In genomic region chr15:36810656-36811449, GRCh38 we compare ENCODE assay signal across 12 cellular contexts.
DNase-seq lines count a peak whose midpoint lies in the region; ATAC-seq, FAIRE-seq and TF ChIP-seq lines count a peak whose summit lies in the region.
"Had no signal": no experiment of that assay in that cellular context is flagged by ENCODE, and none has a peak within 500 bp of the region (broad histone marks: within the 10 kb centered on the region; RNA-seq: fewer than 3 reads in every experiment).

No MANE protein-coding gene starts in this region.

- H3K4me1 Mint-ChIP-seq in Caco-2 (ENCODE audit: low read depth, unreplicated experiment) (peaks cover 7% of the 10 kb centered on the region), glutamatergic neuron (ENCODE audit: low read depth, unreplicated experiment) (peaks cover 6% of the 10 kb centered on the region)
- no peaks in the 10 kb centered on the region for H3K4me1 Mint-ChIP-seq in activated CD8-positive, alpha-beta T cell treated with anti-CD3 and anti-CD28 coated beads, Interleukin-2, amount 10 ng/mL, durations not matched to agents 7 days and 5 days (ENCODE audit: low read depth)
- H3K4me1 Mint-ChIP-seq: T-cell had no signal

- intact Hi-C loops in Caco-2 (cut with micrococcal nuclease; ENCODE audit: unreplicated experiment) (no loop called here), pancreas (cut with DNase I) (no loop called here)

- no peak for FAIRE-seq in pancreas (lab: Jason Lieb, UNC)
- FAIRE-seq: small intestine had no signal

- H3K9me3 ChIP-seq in Caco-2 (no peaks in the 10 kb centered on the region), pancreas (no peaks in the 10 kb centered on the region)

- no peaks in the 10 kb centered on the region for H3K9me3 Mint-ChIP-seq in Caco-2 (ENCODE audit: unreplicated experiment)
- peaks cover 3% of the 10 kb centered on the region for H3K9me3 Mint-ChIP-seq in glutamatergic neuron (ENCODE audit: unreplicated experiment)
- no peaks in the 10 kb centered on the region for H3K9me3 Mint-ChIP-seq in activated CD8-positive, alpha-beta T cell treated with anti-CD3 and anti-CD28 coated beads, Interleukin-2, amount 10 ng/mL, durations not matched to agents 7 days and 5 days (ENCODE audit: insufficient read depth)
- H3K9me3 Mint-ChIP-seq: T-cell had no signal

- CTCF ChIA-PET in Caco-2 (lab: Charles Lee): no interaction called here
- CTCF ChIA-PET in activated CD8-positive, alpha-beta T cell treated with anti-CD3 and anti-CD28 coated beads, Interleukin-2, amount 10 ng/mL, durations not matched to agents 7 days and 5 days (lab: Charles Lee): no interaction called here

- H3K27ac Mint-ChIP-seq in Caco-2 (ENCODE audit: unreplicated experiment): no peak overlapping the region
- H3K27ac Mint-ChIP-seq in glutamatergic neuron (ENCODE audit: unreplicated experiment): no peak overlapping the region
- H3K27ac Mint-ChIP-seq in activated CD8-positive, alpha-beta T cell treated with anti-CD3 and anti-CD28 coated beads, Interleukin-2, amount 10 ng/mL, durations not matched to agents 7 days and 5 days: no peak overlapping the region
- H3K27ac Mint-ChIP-seq: T-cell had no signal

- H3K27ac ChIP-seq in pancreas: no peak overlapping the region

- no peak overlapping the region for H3K4me3 ChIP-seq in Caco-2 (ENCODE audit: low read depth, low read length)
- no peak overlapping the region for H3K4me3 ChIP-seq in pancreas

- H3K36me3 Mint-ChIP-seq in Caco-2 (ENCODE audit: insufficient read depth, unreplicated experiment) (no peaks in the 10 kb centered on the region), glutamatergic neuron (ENCODE audit: unreplicated experiment) (no peaks in the 10 kb centered on the region)
- peaks cover 2% of the 10 kb centered on the region for H3K36me3 Mint-ChIP-seq in activated CD8-positive, alpha-beta T cell treated with anti-CD3 and anti-CD28 coated beads, Interleukin-2, amount 10 ng/mL, durations not matched to agents 7 days and 5 days (ENCODE audit: low read depth)

- POLR2A ChIA-PET in Caco-2 (lab: Charles Lee): no interaction called here
- POLR2A ChIA-PET in activated CD8-positive, alpha-beta T cell treated with anti-CD3 and anti-CD28 coated beads, Interleukin-2, amount 10 ng/mL, durations not matched to agents 7 days and 5 days (lab: Charles Lee): no interaction called here

- TF ChIP-seq CTCF in Caco-2 (IDR thresholded peaks at IDR 0.05; ENCODE audit: insufficient read depth in 1 of 2, low read depth in 1 of 2, low read length in 1 of 2, severe bottlenecking in 1 of 2, unreplicated experiment in 1 of 2) (peak; percentile 28 to 45), GM20000 (IDR thresholded peaks at IDR 0.05; ENCODE audit: extremely low read depth, missing control alignments) (peak; percentile 3), glutamatergic neuron (IDR thresholded peaks at IDR 0.05; ENCODE audit: partially characterized antibody, unreplicated experiment) (peak; percentile 91), pancreas (IDR thresholded peaks at IDR 0.05) (no peak)

- no peak overlapping the region for H3K4me3 Mint-ChIP-seq in Caco-2 (ENCODE audit: unreplicated experiment)
- H3K4me3 Mint-ChIP-seq in glutamatergic neuron (ENCODE audit: unreplicated experiment): no peak overlapping the region
- no peak overlapping the region for H3K4me3 Mint-ChIP-seq in activated CD8-positive, alpha-beta T cell treated with anti-CD3 and anti-CD28 coated beads, Interleukin-2, amount 10 ng/mL, durations not matched to agents 7 days and 5 days
- H3K4me3 Mint-ChIP-seq: T-cell had no signal

- H3K27me3 ChIP-seq in Caco-2 (replicated peaks; ENCODE audit: control insufficient read depth, insufficient read depth, low read length): no peaks in the 10 kb centered on the region
- H3K27me3 ChIP-seq in pancreas: no peaks in the 10 kb centered on the region

- WGBS in pancreas, 2 donors: 82 to 83% methylated on average over 10 of the region's 10 CpGs

- no peaks in the 10 kb centered on the region for H3K27me3 Mint-ChIP-seq in Caco-2 (ENCODE audit: insufficient read depth, unreplicated experiment)
- H3K27me3 Mint-ChIP-seq in glutamatergic neuron (ENCODE audit: unreplicated experiment): peaks cover 7% of the 10 kb centered on the region
- no peaks in the 10 kb centered on the region for H3K27me3 Mint-ChIP-seq in activated CD8-positive, alpha-beta T cell treated with anti-CD3 and anti-CD28 coated beads, Interleukin-2, amount 10 ng/mL, durations not matched to agents 7 days and 5 days (ENCODE audit: low read depth)
- H3K27me3 Mint-ChIP-seq: T-cell had no signal

- no peaks in the 10 kb centered on the region for H3K36me3 ChIP-seq in Caco-2 (ENCODE audit: control insufficient read depth, insufficient read depth, low read length)
- H3K36me3 ChIP-seq in pancreas: no peaks in the 10 kb centered on the region

- DNase-seq in Caco-2: no peak
- DNase-seq in GM20000 (ENCODE audit: low spot score): no peak
- peak; percentile 78 to 81 for DNase-seq in NCI-H526 (lab: John Stamatoyannopoulos, UW)
- peak; percentile 60 for DNase-seq in glutamatergic neuron
- no peak for DNase-seq in activated CD8-positive, alpha-beta T cell treated with anti-CD3 and anti-CD28 coated beads, Interleukin-2, amount 10 ng/mL, durations not matched to agents 7 days and 5 days
- DNase-seq in activated CD8-positive, alpha-beta memory T cell treated with anti-CD3 and anti-CD28 coated beads for 24 hours: no peak
- no peak for DNase-seq in pancreas
- DNase-seq: activated naive CD4-positive, alpha-beta T cell treated with Interleukin-2 at 50 U/mL for 16 hours; DMS79; small intestine; T-cell had no signal

- no TSS peak for BruUV-seq in Caco-2 (replicated peaks; lab: Mats Ljungman, UMichigan)

- no peak for ATAC-seq in GM21390 (IDR thresholded peaks at IDR 0.05; ENCODE audit: unreplicated experiment)
- ATAC-seq in activated CD8-positive, alpha-beta T cell treated with anti-CD3 and anti-CD28 coated beads, Interleukin-2, amount 10 ng/mL, durations not matched to agents 7 days and 5 days: no peak
- ATAC-seq in pancreas: no peak
- ATAC-seq: T-cell had no signal

- H3K4me1 ChIP-seq in Caco-2 (no peaks in the 10 kb centered on the region), pancreas (peaks cover 16 to 36% (median 19%) of the 10 kb centered on the region in 3 donors)

Comparison
In these comparisons a context has a peak if more than half of its experiments do, and no peak if none do; other contexts are left out.
1. DNase-seq: peak in NCI-H526 (2 of 2) and glutamatergic neuron (single experiment); none in Caco-2 (0 of 2), GM20000 (single experiment), activated CD8-positive, alpha-beta T cell treated with anti-CD3 and anti-CD28 coated beads, Interleukin-2, amount 10 ng/mL, durations not matched to agents 7 days and 5 days (single experiment), activated CD8-positive, alpha-beta memory T cell treated with anti-CD3 and anti-CD28 coated beads for 24 hours (single experiment) and pancreas (0 of 6).
2. CTCF ChIP-seq: peak in Caco-2 (2 of 2), GM20000 (single experiment) and glutamatergic neuron (single experiment); none in pancreas (0 of 4).